In genomic region chr16:89657442-89658220, GRCh38 we compare ENCODE assay signal across 1 cellular context.
TF ChIP-seq lines count a peak whose summit lies in the region.

Gene CHMP1A (minus strand): TSS chr16:89657708. CDS start chr16:89657588, 120 bp downstream.
Gene SPATA33 (plus strand): TSS chr16:89657836. CDS start chr16:89657912, 76 bp downstream.

TF ChIP-seq in K562, 482 proteins besides CTCF, POLR2A, EP300 and RAD21 (continued from another document and continues in another):
- TF ChIP-seq ZNF140 (CRISPR knock-in tag; IDR thresholded peaks at IDR 0.05) (no peak), HDAC2 (IDR thresholded peaks at IDR 0.05) (no peak; the same call in 1 of the 2 replicates), TEAD2 (tag; IDR thresholded peaks at IDR 0.05) (no peak), MTA2 (IDR thresholded peaks at IDR 0.05; ENCODE audit: low read depth) (no peak), SIN3B (IDR thresholded peaks at IDR 0.05; ENCODE audit: low read depth) (peak; percentile 79), ZNF778 (CRISPR knock-in tag; IDR thresholded peaks at IDR 0.05) (no peak), PHB (CRISPR knock-in tag; IDR thresholded peaks at IDR 0.05) (peak; percentile 55; the same call in 1 of the 2 replicates), MCM3 (IDR thresholded peaks at IDR 0.05) (no peak), MAZ (CRISPR knock-in tag; conservative IDR thresholded peaks at IDR 0.05 in 1 of 2, IDR thresholded peaks at IDR 0.05 in 1 of 2) (peak; percentile 84 to 88; a peak in 3 of 4 replicates), NR2F6 (CRISPR knock-in tag; IDR thresholded peaks at IDR 0.05) (no peak), FOXP4 (CRISPR knock-in tag; IDR thresholded peaks at IDR 0.05; ENCODE audit: borderline replicate concordance) (no peak; the same call in 1 of the 2 replicates), KLF6 (CRISPR knock-in tag; IDR thresholded peaks at IDR 0.05; ENCODE audit: borderline replicate concordance) (peak; percentile 77; the same call in 1 of the 2 replicates), ILK (tag; IDR thresholded peaks at IDR 0.05; ENCODE audit: borderline replicate concordance, low read depth) (no peak), HIVEP1 (CRISPR knock-in tag; IDR thresholded peaks at IDR 0.05) (no peak), TBP (optimal IDR thresholded peaks at IDR 0.05; ENCODE audit: low read depth, low read length) (peak; percentile 54), ZC3H4 (CRISPR knock-in tag; IDR thresholded peaks at IDR 0.05; ENCODE audit: borderline replicate concordance) (no peak), ZNF77 (CRISPR knock-in tag; IDR thresholded peaks at IDR 0.05) (no peak), ZFP1 (CRISPR knock-in tag; IDR thresholded peaks at IDR 0.05) (no peak), IFI16 (CRISPR knock-in tag; IDR thresholded peaks at IDR 0.05) (no peak), PHTF2 (CRISPR knock-in tag; IDR thresholded peaks at IDR 0.05) (no peak), REST (CRISPR knock-in tag; IDR thresholded peaks at IDR 0.05; ENCODE audit: low read depth) (peak; percentile 73; the same call in 1 of the 2 replicates), CCAR2 (IDR thresholded peaks at IDR 0.05; ENCODE audit: low read depth, low read length) (no peak), ZNF197 (CRISPR knock-in tag; IDR thresholded peaks at IDR 0.05; ENCODE audit: low read depth) (no peak), ZNF395 (CRISPR knock-in tag; IDR thresholded peaks at IDR 0.05) (peak; percentile 45; the same call in 1 of the 2 replicates), ATF2 (CRISPR knock-in tag; IDR thresholded peaks at IDR 0.05) (no peak), ZBTB1 (CRISPR knock-in tag; IDR thresholded peaks at IDR 0.05; ENCODE audit: borderline replicate concordance, low read depth) (no peak), ATF3 (IDR thresholded peaks at IDR 0.05) (no peak), ATF3 (CRISPR knock-in tag; conservative IDR thresholded peaks at IDR 0.05) (no peak), KLF13 (tag; IDR thresholded peaks at IDR 0.05; ENCODE audit: borderline replicate concordance, low read depth) (peak; percentile 88), FOXA1 (IDR thresholded peaks at IDR 0.05; ENCODE audit: borderline replicate concordance) (no peak), STAT5B (CRISPR knock-in tag; IDR thresholded peaks at IDR 0.05) (no peak), CSDE1 (IDR thresholded peaks at IDR 0.05) (peak in 1 of 2 experiments; percentile 76; a peak in 2 of 4 replicates), GTF2E2 (tag; IDR thresholded peaks at IDR 0.05) (no peak), HDAC6 (IDR thresholded peaks at IDR 0.05; ENCODE audit: low read depth, low read length) (no peak), ZNF586 (CRISPR knock-in tag; conservative IDR thresholded peaks at IDR 0.05) (no peak), RHOXF2B (CRISPR knock-in tag; conservative IDR thresholded peaks at IDR 0.05) (no peak)
- TF ChIP-seq, protein P1, sequence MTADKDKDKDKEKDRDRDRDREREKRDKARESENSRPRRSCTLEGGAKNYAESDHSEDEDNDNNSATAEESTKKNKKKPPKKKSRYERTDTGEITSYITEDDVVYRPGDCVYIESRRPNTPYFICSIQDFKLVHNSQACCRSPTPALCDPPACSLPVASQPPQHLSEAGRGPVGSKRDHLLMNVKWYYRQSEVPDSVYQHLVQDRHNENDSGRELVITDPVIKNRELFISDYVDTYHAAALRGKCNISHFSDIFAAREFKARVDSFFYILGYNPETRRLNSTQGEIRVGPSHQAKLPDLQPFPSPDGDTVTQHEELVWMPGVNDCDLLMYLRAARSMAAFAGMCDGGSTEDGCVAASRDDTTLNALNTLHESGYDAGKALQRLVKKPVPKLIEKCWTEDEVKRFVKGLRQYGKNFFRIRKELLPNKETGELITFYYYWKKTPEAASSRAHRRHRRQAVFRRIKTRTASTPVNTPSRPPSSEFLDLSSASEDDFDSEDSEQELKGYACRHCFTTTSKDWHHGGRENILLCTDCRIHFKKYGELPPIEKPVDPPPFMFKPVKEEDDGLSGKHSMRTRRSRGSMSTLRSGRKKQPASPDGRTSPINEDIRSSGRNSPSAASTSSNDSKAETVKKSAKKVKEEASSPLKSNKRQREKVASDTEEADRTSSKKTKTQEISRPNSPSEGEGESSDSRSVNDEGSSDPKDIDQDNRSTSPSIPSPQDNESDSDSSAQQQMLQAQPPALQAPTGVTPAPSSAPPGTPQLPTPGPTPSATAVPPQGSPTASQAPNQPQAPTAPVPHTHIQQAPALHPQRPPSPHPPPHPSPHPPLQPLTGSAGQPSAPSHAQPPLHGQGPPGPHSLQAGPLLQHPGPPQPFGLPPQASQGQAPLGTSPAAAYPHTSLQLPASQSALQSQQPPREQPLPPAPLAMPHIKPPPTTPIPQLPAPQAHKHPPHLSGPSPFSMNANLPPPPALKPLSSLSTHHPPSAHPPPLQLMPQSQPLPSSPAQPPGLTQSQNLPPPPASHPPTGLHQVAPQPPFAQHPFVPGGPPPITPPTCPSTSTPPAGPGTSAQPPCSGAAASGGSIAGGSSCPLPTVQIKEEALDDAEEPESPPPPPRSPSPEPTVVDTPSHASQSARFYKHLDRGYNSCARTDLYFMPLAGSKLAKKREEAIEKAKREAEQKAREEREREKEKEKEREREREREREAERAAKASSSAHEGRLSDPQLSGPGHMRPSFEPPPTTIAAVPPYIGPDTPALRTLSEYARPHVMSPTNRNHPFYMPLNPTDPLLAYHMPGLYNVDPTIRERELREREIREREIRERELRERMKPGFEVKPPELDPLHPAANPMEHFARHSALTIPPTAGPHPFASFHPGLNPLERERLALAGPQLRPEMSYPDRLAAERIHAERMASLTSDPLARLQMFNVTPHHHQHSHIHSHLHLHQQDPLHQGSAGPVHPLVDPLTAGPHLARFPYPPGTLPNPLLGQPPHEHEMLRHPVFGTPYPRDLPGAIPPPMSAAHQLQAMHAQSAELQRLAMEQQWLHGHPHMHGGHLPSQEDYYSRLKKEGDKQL (CRISPR knock-in tag; IDR thresholded peaks at IDR 0.05; ENCODE audit: borderline replicate concordance): no peak
- TF ChIP-seq, protein P2, sequence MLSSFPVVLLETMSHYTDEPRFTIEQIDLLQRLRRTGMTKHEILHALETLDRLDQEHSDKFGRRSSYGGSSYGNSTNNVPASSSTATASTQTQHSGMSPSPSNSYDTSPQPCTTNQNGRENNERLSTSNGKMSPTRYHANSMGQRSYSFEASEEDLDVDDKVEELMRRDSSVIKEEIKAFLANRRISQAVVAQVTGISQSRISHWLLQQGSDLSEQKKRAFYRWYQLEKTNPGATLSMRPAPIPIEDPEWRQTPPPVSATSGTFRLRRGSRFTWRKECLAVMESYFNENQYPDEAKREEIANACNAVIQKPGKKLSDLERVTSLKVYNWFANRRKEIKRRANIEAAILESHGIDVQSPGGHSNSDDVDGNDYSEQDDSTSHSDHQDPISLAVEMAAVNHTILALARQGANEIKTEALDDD (IDR thresholded peaks at IDR 0.05): no peak
- TF ChIP-seq, protein P3, sequence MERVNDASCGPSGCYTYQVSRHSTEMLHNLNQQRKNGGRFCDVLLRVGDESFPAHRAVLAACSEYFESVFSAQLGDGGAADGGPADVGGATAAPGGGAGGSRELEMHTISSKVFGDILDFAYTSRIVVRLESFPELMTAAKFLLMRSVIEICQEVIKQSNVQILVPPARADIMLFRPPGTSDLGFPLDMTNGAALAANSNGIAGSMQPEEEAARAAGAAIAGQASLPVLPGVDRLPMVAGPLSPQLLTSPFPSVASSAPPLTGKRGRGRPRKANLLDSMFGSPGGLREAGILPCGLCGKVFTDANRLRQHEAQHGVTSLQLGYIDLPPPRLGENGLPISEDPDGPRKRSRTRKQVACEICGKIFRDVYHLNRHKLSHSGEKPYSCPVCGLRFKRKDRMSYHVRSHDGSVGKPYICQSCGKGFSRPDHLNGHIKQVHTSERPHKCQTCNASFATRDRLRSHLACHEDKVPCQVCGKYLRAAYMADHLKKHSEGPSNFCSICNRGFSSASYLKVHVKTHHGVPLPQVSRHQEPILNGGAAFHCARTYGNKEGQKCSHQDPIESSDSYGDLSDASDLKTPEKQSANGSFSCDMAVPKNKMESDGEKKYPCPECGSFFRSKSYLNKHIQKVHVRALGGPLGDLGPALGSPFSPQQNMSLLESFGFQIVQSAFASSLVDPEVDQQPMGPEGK (CRISPR knock-in tag; IDR thresholded peaks at IDR 0.05; ENCODE audit: borderline replicate concordance): no peak
- TF ChIP-seq, protein P4, sequence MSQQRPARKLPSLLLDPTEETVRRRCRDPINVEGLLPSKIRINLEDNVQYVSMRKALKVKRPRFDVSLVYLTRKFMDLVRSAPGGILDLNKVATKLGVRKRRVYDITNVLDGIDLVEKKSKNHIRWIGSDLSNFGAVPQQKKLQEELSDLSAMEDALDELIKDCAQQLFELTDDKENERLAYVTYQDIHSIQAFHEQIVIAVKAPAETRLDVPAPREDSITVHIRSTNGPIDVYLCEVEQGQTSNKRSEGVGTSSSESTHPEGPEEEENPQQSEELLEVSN (IDR thresholded peaks at IDR 0.05; ENCODE audit: borderline replicate concordance in 1 of 2, extremely low read depth in 1 of 2, insufficient read depth in 1 of 2, insufficient read length in 1 of 2, low read depth in 1 of 2, low read length in 1 of 2, poor library complexity in 1 of 2, severe bottlenecking in 1 of 2): peak; percentile 94 to 96
